26 cellular contexts compared by ENCODE assay signal in genomic region chr5:172630961-172631360, GRCh38. TPM values are rescaled to one million over a fixed set of nuclear protein-coding genes. Genes with fewer than 3 reads are reported as not detected.
DNase-seq lines count a peak whose midpoint lies in the region; ATAC-seq and TF ChIP-seq lines count a peak whose summit lies in the region.
"Had no signal": no experiment of that assay in that cellular context is flagged by ENCODE, and none has a peak within 500 bp of the region (broad histone marks: within the 10 kb centered on the region; RNA-seq: fewer than 3 reads in every experiment).

No MANE protein-coding gene starts in this region.

- H3K27me3 ChIP-seq in WERI-Rb-1 (ENCODE audit: insufficient read depth, low read depth, severe bottlenecking) (no peaks in the 10 kb centered on the region), trophoblast cell (ENCODE audit: insufficient read depth, low read length) (no peaks in the 10 kb centered on the region)
- H3K27me3 ChIP-seq: left lung, right atrium auricular region, suprapubic skin had no signal

- H2AFZ ChIP-seq in trophoblast cell (ENCODE audit: insufficient read depth, low read length, poor library complexity) = no peak overlapping the region
- H2AFZ ChIP-seq: parathyroid adenoma had no signal

- no CpG with 5 or more reads among the region's 6 CpGs for WGBS in trophoblast cell (ENCODE audit: extremely low coverage, insufficient coverage, insufficient read length)

- no peak overlapping the region for H2BK12ac ChIP-seq in trophoblast cell (ENCODE audit: low read length)

- H3K9me3 ChIP-seq in WERI-Rb-1 (ENCODE audit: severe bottlenecking) (no peaks in the 10 kb centered on the region), trophoblast cell (ENCODE audit: insufficient read depth, low read depth, low read length) (no peaks in the 10 kb centered on the region)
- H3K9me3 ChIP-seq: left lung, right atrium auricular region, suprapubic skin had no signal

- no peak overlapping the region for H2BK5ac ChIP-seq in trophoblast cell (ENCODE audit: low read depth, low read length, poor library complexity)

- no peaks in the 10 kb centered on the region for H3K4me1 ChIP-seq in trophoblast cell (ENCODE audit: control insufficient read depth in 1 of 2, insufficient read depth in 2 of 2, low read length in 2 of 2)
- H3K4me1 ChIP-seq: left lung, parathyroid adenoma, right atrium auricular region, suprapubic skin had no signal

- no peak overlapping the region for H3K4ac ChIP-seq in trophoblast cell (ENCODE audit: low read depth, low read length)

- H3K27ac ChIP-seq in WERI-Rb-1 (no peak overlapping the region), trophoblast cell (ENCODE audit: low read depth, low read length) (no peak overlapping the region)
- H3K27ac ChIP-seq: left lung, parathyroid adenoma, right atrium auricular region, suprapubic skin had no signal

- no peak overlapping the region for H3K14ac ChIP-seq in trophoblast cell (ENCODE audit: low read length)

- H3K79me2 ChIP-seq in trophoblast cell (ENCODE audit: control insufficient read depth, insufficient read depth, low read length, poor library complexity) = no peaks in the 10 kb centered on the region
- H3K79me2 ChIP-seq: parathyroid adenoma had no signal

- H2AK5ac ChIP-seq in trophoblast cell (ENCODE audit: low read length) = no peak overlapping the region

- H3K9ac ChIP-seq in trophoblast cell (ENCODE audit: low read length) = no peak overlapping the region
- H3K9ac ChIP-seq: parathyroid adenoma had no signal

- H4K12ac ChIP-seq in trophoblast cell (ENCODE audit: low read depth, low read length) = no peak overlapping the region

- no peak overlapping the region for H3K18ac ChIP-seq in trophoblast cell (ENCODE audit: low read length)

- H4K91ac ChIP-seq in trophoblast cell (ENCODE audit: low read depth, low read length) = no peak overlapping the region

- H3K79me1 ChIP-seq in trophoblast cell (ENCODE audit: low read length) = no peaks in the 10 kb centered on the region

- H2BK120ac ChIP-seq in trophoblast cell (ENCODE audit: insufficient read depth, low read length, poor library complexity) = no peak overlapping the region

- TF ChIP-seq CTCF in WERI-Rb-1 (IDR thresholded peaks at IDR 0.05; ENCODE audit: low read depth, low read length) = no peak

- no peak overlapping the region for H3K23ac ChIP-seq in trophoblast cell (ENCODE audit: low read length)

- ATAC-seq in HG03469 (IDR thresholded peaks at IDR 0.05; ENCODE audit: unreplicated experiment) = no peak
- ATAC-seq: activated CD8-positive, alpha-beta memory T cell treated with anti-CD3 and anti-CD28 coated beads, Interleukin-2, amount 10 ng/mL, durations not matched to agents 7 days and 5 days; activated T-cell treated with anti-CD3 and anti-CD28 coated beads, Interleukin-2, amount 50 U/mL, for 72 hours; effector memory CD8-positive, alpha-beta T cell; left lung had no signal

- no peaks in the 10 kb centered on the region for H3K36me3 ChIP-seq in WERI-Rb-1
- no peaks in the 10 kb centered on the region for H3K36me3 ChIP-seq in trophoblast cell (ENCODE audit: control insufficient read depth in 1 of 2, insufficient read depth in 2 of 2, low read length in 2 of 2)
- H3K36me3 ChIP-seq: left lung, right atrium auricular region, suprapubic skin had no signal

- H3K4me2 ChIP-seq in trophoblast cell (ENCODE audit: low read length) = no peak overlapping the region

- intact Hi-C loops in posterior vena cava (cut with DNase I) = no loop called here

- peak; percentile 21 for DNase-seq in NCI-H82 (lab: John Stamatoyannopoulos, UW)
- no peak for DNase-seq in NCI-H82 treated with DMSO at 0.1 percent for 48 hours (lab: John Stamatoyannopoulos, UW; ENCODE audit: unreplicated experiment)
- DNase-seq in NCI-H146 treated with DMSO at 0.1 percent for 48 hours (lab: John Stamatoyannopoulos, UW; ENCODE audit: unreplicated experiment) = peak; percentile 9
- peak; percentile 74 for DNase-seq in WERI-Rb-1
- DNase-seq in posterior vena cava (ENCODE audit: low spot score) = peak; percentile 38
- no peak for DNase-seq in trophoblast cell
- DNase-seq: activated CD4-positive, alpha-beta T cell treated with anti-CD3 and anti-CD28 coated beads, Interleukin-2, amount 50 U/mL, for 4 hours; activated CD8-positive, alpha-beta memory T cell treated with anti-CD3 and anti-CD28 coated beads, Interleukin-2, amount 10 ng/mL, durations not matched to agents 7 days and 5 days; activated naive CD4-positive, alpha-beta T cell treated with Interleukin-2 at 50 U/mL for 16 hours; activated T-cell treated with anti-CD3 and anti-CD28 coated beads, Interleukin-2, amount 50 U/mL, for 72 hours; central memory CD4-positive, alpha-beta T cell; effector memory CD8-positive, alpha-beta T cell; immature natural killer cell; Karpas-422; left lung; mesenchymal stem cell; NCI-H1436; NCI-H2171 treated with DMSO at 0.1 percent for 48 hours; NCI-H748 treated with DMSO at 0.1 percent for 48 hours; RPMI8226; stimulated activated CD4-positive, alpha-beta T cell treated with anti-CD3 and anti-CD28 coated beads, Interleukin-1b, Interleukin-23, amount 100 ng/mL, for 48 hours; stimulated activated naive CD4-positive, alpha-beta T cell treated with Interleukin-2 at 50 U/mL for 16 hours had no signal

- H3K4me3 ChIP-seq in WERI-Rb-1 (ENCODE audit: low read depth, low read length) (no peak overlapping the region), trophoblast cell (ENCODE audit: low read depth, low read length) (no peak overlapping the region)
- H3K4me3 ChIP-seq: left lung, right atrium auricular region, suprapubic skin had no signal

- H4K8ac ChIP-seq in trophoblast cell (ENCODE audit: low read depth, low read length) = no peak overlapping the region

RNA-seq across cellular contexts. Expression of gene NEURL1B, which starts 10.1 kb away (rescaled TPM):
- 10 to 100 TPM; 32.9 to 38.6 TPM for total RNA-seq in posterior vena cava
- 0.37 and 0.45 TPM in 2 replicates for polyA plus RNA-seq in trophoblast cell (2013)

Comparison
In these comparisons a context has a peak if more than half of its experiments do, and no peak if none do; other contexts are left out.
1. DNase-seq: peak in NCI-H82 (single experiment), NCI-H146 treated with DMSO at 0.1 percent for 48 hours (single experiment), WERI-Rb-1 (single experiment) and posterior vena cava (single experiment); none in NCI-H82 treated with DMSO at 0.1 percent for 48 hours (single experiment) and trophoblast cell (0 of 2).